In genomic region chr4:39363773-39364393, GRCh38 we compare ENCODE assay signal across 12 cellular contexts. TPM values are rescaled to one million over a fixed set of nuclear protein-coding genes. Genes with fewer than 3 reads are reported as not detected.
DNase-seq lines count a peak whose midpoint lies in the region; ATAC-seq and TF ChIP-seq lines count a peak whose summit lies in the region.
"Had no signal": no experiment of that assay in that cellular context is flagged by ENCODE, and none has a peak within 500 bp of the region (broad histone marks: within the 10 kb centered on the region; RNA-seq: fewer than 3 reads in every experiment).

No MANE protein-coding gene starts in this region.

- H3K79me2 ChIP-seq in MM.1S (ENCODE audit: low read length): peaks cover 73% of the 10 kb centered on the region

- peaks cover 14% of the 10 kb centered on the region; the same call in 1 of the 2 replicates for H3K9me3 ChIP-seq in BLaER1
- H3K9me3 ChIP-seq in MM.1S (replicated peaks; ENCODE audit: insufficient read depth, low read length): no peaks in the 10 kb centered on the region
- no peaks in the 10 kb centered on the region for H3K9me3 ChIP-seq in effector memory CD4-positive, alpha-beta T cell (ENCODE audit: control insufficient read depth, low read length)
- H3K9me3 ChIP-seq: gastrocnemius medialis had no signal

- no peak overlapping the region for H2AFZ ChIP-seq in MM.1S (ENCODE audit: low read length)

- H3K9me2 ChIP-seq in MM.1S (replicated peaks; ENCODE audit: insufficient read depth, low read length): no peaks in the 10 kb centered on the region

- H3K27ac ChIP-seq in BLaER1: no peak overlapping the region
- H3K27ac ChIP-seq in MM.1S (ENCODE audit: low read length): peak overlapping the region; percentile 87; the same call in 1 of the 2 replicates
- H3K27ac ChIP-seq in effector memory CD4-positive, alpha-beta T cell (ENCODE audit: insufficient read depth, low read length, poor library complexity, severe bottlenecking): no peak overlapping the region
- H3K27ac ChIP-seq in coronary artery: no peak overlapping the region
- H3K27ac ChIP-seq: gastrocnemius medialis had no signal

- peak overlapping the region; percentile 88 for H3K4me2 ChIP-seq in BLaER1
- peak overlapping the region; percentile 64 for H3K4me2 ChIP-seq in MM.1S (ENCODE audit: low read depth, low read length)

- H3K9ac ChIP-seq in BLaER1: no peak overlapping the region
- H3K9ac ChIP-seq in MM.1S (ENCODE audit: low read length): peak overlapping the region; percentile 39; the same call in 1 of the 2 replicates

- H3K36me3 ChIP-seq in BLaER1 (peaks cover 28% of the 10 kb centered on the region; the same call in 1 of the 2 replicates), MM.1S (replicated peaks; ENCODE audit: insufficient read depth, low read length) (no peaks in the 10 kb centered on the region; the same call in 1 of the 2 replicates)
- H3K36me3 ChIP-seq in effector memory CD4-positive, alpha-beta T cell (ENCODE audit: control insufficient read depth, insufficient read depth, low read length): no peaks in the 10 kb centered on the region
- H3K36me3 ChIP-seq: gastrocnemius medialis had no signal

- peaks cover 50% of the 10 kb centered on the region for H4K20me1 ChIP-seq in BLaER1
- H4K20me1 ChIP-seq in MM.1S (ENCODE audit: insufficient read depth, low read length): peaks cover 10% of the 10 kb centered on the region

- H3K27me3 ChIP-seq in BLaER1: no peaks in the 10 kb centered on the region
- no peaks in the 10 kb centered on the region for H3K27me3 ChIP-seq in MM.1S (replicated peaks; ENCODE audit: insufficient read depth, low read length)
- no peaks in the 10 kb centered on the region for H3K27me3 ChIP-seq in effector memory CD4-positive, alpha-beta T cell (replicated peaks; ENCODE audit: control insufficient read depth, insufficient read depth, low read length, poor library complexity, severe bottlenecking)
- H3K27me3 ChIP-seq: gastrocnemius medialis had no signal

- TF ChIP-seq CTCF in MM.1S (IDR thresholded peaks at IDR 0.05; ENCODE audit: low read length) (no peak), coronary artery (IDR thresholded peaks at IDR 0.05) (no peak)

- DNase-seq in MM.1S: peak; percentile 64
- DNase-seq in effector memory CD4-positive, alpha-beta T cell: no peak
- DNase-seq in coronary artery (ENCODE audit: low spot score): no peak
- DNase-seq in NCI-H446 treated with DMSO at 0.1 percent for 48 hours (lab: John Stamatoyannopoulos, UW): no peak
- DNase-seq in SK-N-DZ (ENCODE audit: low spot score): no peak
- DNase-seq: gastrocnemius medialis, MV-4-11, NCI-H748 treated with DMSO at 0.1 percent for 48 hours had no signal

- H3F3A ChIP-seq in MM.1S (ENCODE audit: insufficient read depth, low read length): peaks cover 36% of the 10 kb centered on the region

- peaks cover 26% of the 10 kb centered on the region for H3K4me1 ChIP-seq in BLaER1
- peaks cover 10% of the 10 kb centered on the region for H3K4me1 ChIP-seq in MM.1S (ENCODE audit: low read length)
- H3K4me1 ChIP-seq in effector memory CD4-positive, alpha-beta T cell (ENCODE audit: control insufficient read depth, insufficient read depth, low read length, poor library complexity, severe bottlenecking): no peaks in the 10 kb centered on the region

- ATAC-seq in GM18861 (IDR thresholded peaks at IDR 0.05; ENCODE audit: unreplicated experiment) (peak; percentile 34), GM21515 (IDR thresholded peaks at IDR 0.05; ENCODE audit: unreplicated experiment) (no peak)
- ATAC-seq: gastrocnemius medialis had no signal

- H3K4me3 ChIP-seq in BLaER1 (no peak overlapping the region), MM.1S (ENCODE audit: low read length) (peak overlapping the region; percentile 41), coronary artery (no peak overlapping the region)
- peak overlapping the region; percentile 0 for H3K4me3 ChIP-seq in effector memory CD4-positive, alpha-beta T cell (ENCODE audit: insufficient read depth, low read depth, low read length, poor library complexity, severe bottlenecking)
- H3K4me3 ChIP-seq: gastrocnemius medialis had no signal

RNA-seq across cellular contexts. Expression of gene RFC1, which starts 2.3 kb away (rescaled TPM):
- 40.3 and 58.7 TPM in 2 replicates for polyA plus RNA-seq in SK-N-DZ (2014; cell fraction: cytosol; rRNA removed)
- polyA plus RNA-seq in SK-N-DZ (2014; cell fraction: nucleus; rRNA removed): 28.3 and 32.1 TPM in 2 replicates

RNA-seq across cellular contexts. Expression of gene KLB, which starts 42.8 kb away (rescaled TPM):
- not detected in 2 replicates for polyA plus RNA-seq in SK-N-DZ (2014; cell fraction: cytosol; rRNA removed)
- polyA plus RNA-seq in SK-N-DZ (2014; cell fraction: nucleus; rRNA removed): not detected in 2 replicates
- polyA plus RNA-seq: BJ had no signal

Comparison
In these comparisons a context has a peak if more than half of its experiments do, and no peak if none do; other contexts are left out.
1. H3K4me3 ChIP-seq: peak in MM.1S (single experiment) and effector memory CD4-positive, alpha-beta T cell (single experiment); none in BLaER1 (single experiment) and coronary artery (single experiment).